31 cellular contexts compared by ENCODE assay signal in the genomic region with DNA sequence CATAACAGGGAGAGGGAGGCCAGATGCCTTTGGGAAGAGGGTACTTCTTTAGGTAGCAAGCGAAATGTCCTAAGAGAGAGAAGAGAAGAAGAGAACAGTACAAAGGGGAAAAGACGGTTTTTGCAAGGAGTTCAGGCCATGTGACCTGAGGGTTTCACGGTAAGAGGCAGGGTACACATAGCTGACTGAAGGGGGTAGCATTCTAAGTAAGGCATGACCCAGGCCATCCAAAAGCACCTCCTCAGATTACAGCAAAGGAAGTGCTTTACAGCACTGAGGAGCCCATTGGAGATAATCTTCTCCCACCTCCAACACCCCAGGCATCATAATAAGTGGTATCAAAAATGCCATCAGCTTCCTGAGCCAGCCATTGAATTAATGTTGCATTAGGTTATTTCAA.
"Had no signal": no experiment of that assay in that cellular context is flagged by ENCODE, and none has a peak within 500 bp of the region (broad histone marks: within the 10 kb centered on the region; RNA-seq: fewer than 3 reads in every experiment).

No MANE protein-coding gene starts in this region.

- ATAC-seq: effector memory CD8-positive, alpha-beta T cell; gastroesophageal sphincter; left lobe of liver; lower lobe of right lung; mucosa of descending colon; right cardiac atrium had no signal

- H3K36me3 ChIP-seq: brain microvascular endothelial cell, gastroesophageal sphincter, lower lobe of right lung, spleen, thoracic aorta, uterus had no signal

- H3K9me3 ChIP-seq: gastroesophageal sphincter, lower lobe of right lung, mucosa of descending colon, spleen, thoracic aorta, uterus had no signal

- H3K27me3 Mint-ChIP-seq: activated CD4-positive, alpha-beta memory T cell treated with anti-CD3 and anti-CD28 coated beads, Interleukin-2, amount 10 ng/mL, durations not matched to agents 7 days and 5 days; activated CD4-positive, alpha-beta T cell treated with anti-CD3 and anti-CD28 coated beads, Interleukin-2, amount 10 ng/mL, durations not matched to agents 24 days and 14 days; activated T-helper 17 cell treated with anti-CD3 and anti-CD28 coated beads, Interleukin-2, amount 50 U/mL, for 72 hours; stimulated activated naive CD8-positive, alpha-beta T cell treated with anti-CD3 and anti-CD28 coated beads, Interleukin-15, Interleukin-2, amounts not matched to agents 100 ng/mL and 50 ng/mL, for 24 hours had no signal

- H3K79me2 ChIP-seq: hepatocyte had no signal

- H3K36me3 Mint-ChIP-seq: naive B cell had no signal

- H3K4me2 ChIP-seq: hepatocyte had no signal

- DNase-seq: activated CD4-positive, alpha-beta memory T cell treated with anti-CD3 and anti-CD28 coated beads, Interleukin-2, amount 10 ng/mL, durations not matched to agents 7 days and 5 days; activated CD4-positive, alpha-beta T cell treated with anti-CD3 and anti-CD28 coated beads, Interleukin-2, amount 10 ng/mL, durations not matched to agents 24 days and 14 days; activated CD4-positive, CD25-positive, alpha-beta regulatory T cell treated with anti-CD3 and anti-CD28 coated beads, Interleukin-2, amount 50 U/mL, for 72 hours; activated CD8-positive, alpha-beta memory T cell treated with anti-CD3 and anti-CD28 coated beads, Interleukin-2, amount 50 U/mL, for 48 hours; activated gamma-delta T cell treated with Interleukin-2 at 50 U/mL for 16 hours; activated naive CD4-positive, alpha-beta T cell treated with anti-CD3 and anti-CD28 coated beads, Interleukin-2, amount 50 U/mL, for 16 hours; activated T-cell treated with anti-CD3 and anti-CD28 coated beads, Interleukin-2, amount 50 U/mL, for 24 hours; amniotic stem cell; brain microvascular endothelial cell; cortex of kidney; effector memory CD8-positive, alpha-beta T cell; kidney glomerular epithelial cell; lower lobe of right lung; mucosa of descending colon; naive B cell; occipital lobe; posterior cingulate gyrus; right cardiac atrium; spleen; T-helper 9 cell; trophoblast cell; uterus had no signal

- H3K4me1 ChIP-seq: gastroesophageal sphincter, lower lobe of right lung, spleen, uterus had no signal

- H3K4me3 Mint-ChIP-seq: activated CD4-positive, alpha-beta memory T cell treated with anti-CD3 and anti-CD28 coated beads, Interleukin-2, amount 10 ng/mL, durations not matched to agents 7 days and 5 days; activated CD4-positive, alpha-beta T cell treated with anti-CD3 and anti-CD28 coated beads, Interleukin-2, amount 10 ng/mL, durations not matched to agents 24 days and 14 days; activated T-cell treated with anti-CD3 and anti-CD28 coated beads, Interleukin-2, amount 50 U/mL, for 24 hours; activated T-helper 17 cell treated with anti-CD3 and anti-CD28 coated beads, Interleukin-2, amount 50 U/mL, for 72 hours; effector memory CD8-positive, alpha-beta T cell; naive B cell; neural crest cell; stimulated activated naive CD8-positive, alpha-beta T cell treated with anti-CD3 and anti-CD28 coated beads, Interleukin-15, Interleukin-2, amounts not matched to agents 100 ng/mL and 50 ng/mL, for 24 hours; T-helper 1 cell treated with Interleukin-12 subunit alpha and Interleukin-12 subunit beta and Interleukin-4 antibody, amounts not matched to agents 30 μg/mL and 1 μg/mL, for 36 hours had no signal

- H2AFZ ChIP-seq: hepatocyte had no signal

- H3K4me3 ChIP-seq: gastroesophageal sphincter, hepatocyte, lower lobe of right lung, mucosa of descending colon, spleen, thoracic aorta, uterus had no signal

- H3K27me3 ChIP-seq: brain microvascular endothelial cell, gastroesophageal sphincter, hepatocyte, spleen, uterus had no signal

- H3K27ac Mint-ChIP-seq: activated CD4-positive, alpha-beta memory T cell treated with anti-CD3 and anti-CD28 coated beads, Interleukin-2, amount 10 ng/mL, durations not matched to agents 7 days and 5 days; activated CD4-positive, alpha-beta T cell treated with anti-CD3 and anti-CD28 coated beads, Interleukin-2, amount 10 ng/mL, durations not matched to agents 24 days and 14 days; activated T-cell treated with anti-CD3 and anti-CD28 coated beads, Interleukin-2, amount 50 U/mL, for 24 hours; activated T-helper 17 cell treated with anti-CD3 and anti-CD28 coated beads, Interleukin-2, amount 50 U/mL, for 72 hours; effector memory CD8-positive, alpha-beta T cell; naive B cell; stimulated activated naive CD8-positive, alpha-beta T cell treated with anti-CD3 and anti-CD28 coated beads, Interleukin-15, Interleukin-2, amounts not matched to agents 100 ng/mL and 50 ng/mL, for 24 hours; T-helper 1 cell treated with Interleukin-12 subunit alpha and Interleukin-12 subunit beta and Interleukin-4 antibody, amounts not matched to agents 30 μg/mL and 1 μg/mL, for 36 hours had no signal

- H3K27ac ChIP-seq: brain microvascular endothelial cell, gastroesophageal sphincter, hepatocyte, lower lobe of right lung, spleen, thoracic aorta, uterus, VCaP had no signal

- H3K9me3 Mint-ChIP-seq: activated CD4-positive, alpha-beta memory T cell treated with anti-CD3 and anti-CD28 coated beads, Interleukin-2, amount 10 ng/mL, durations not matched to agents 7 days and 5 days; activated CD4-positive, alpha-beta T cell treated with anti-CD3 and anti-CD28 coated beads, Interleukin-2, amount 10 ng/mL, durations not matched to agents 24 days and 14 days; activated T-cell treated with anti-CD3 and anti-CD28 coated beads, Interleukin-2, amount 50 U/mL, for 24 hours; activated T-helper 17 cell treated with anti-CD3 and anti-CD28 coated beads, Interleukin-2, amount 50 U/mL, for 72 hours; effector memory CD8-positive, alpha-beta T cell; stimulated activated naive CD8-positive, alpha-beta T cell treated with anti-CD3 and anti-CD28 coated beads, Interleukin-15, Interleukin-2, amounts not matched to agents 100 ng/mL and 50 ng/mL, for 24 hours; T-helper 1 cell treated with Interleukin-12 subunit alpha and Interleukin-12 subunit beta and Interleukin-4 antibody, amounts not matched to agents 30 μg/mL and 1 μg/mL, for 36 hours had no signal

- H3K4me1 Mint-ChIP-seq: activated CD4-positive, alpha-beta memory T cell treated with anti-CD3 and anti-CD28 coated beads, Interleukin-2, amount 10 ng/mL, durations not matched to agents 7 days and 5 days; activated CD4-positive, alpha-beta T cell treated with anti-CD3 and anti-CD28 coated beads, Interleukin-2, amount 10 ng/mL, durations not matched to agents 24 days and 14 days; activated T-helper 17 cell treated with anti-CD3 and anti-CD28 coated beads, Interleukin-2, amount 50 U/mL, for 72 hours; naive B cell had no signal
